Comparison of ENCODE assay signal across 10 cellular contexts in the genomic region with DNA sequence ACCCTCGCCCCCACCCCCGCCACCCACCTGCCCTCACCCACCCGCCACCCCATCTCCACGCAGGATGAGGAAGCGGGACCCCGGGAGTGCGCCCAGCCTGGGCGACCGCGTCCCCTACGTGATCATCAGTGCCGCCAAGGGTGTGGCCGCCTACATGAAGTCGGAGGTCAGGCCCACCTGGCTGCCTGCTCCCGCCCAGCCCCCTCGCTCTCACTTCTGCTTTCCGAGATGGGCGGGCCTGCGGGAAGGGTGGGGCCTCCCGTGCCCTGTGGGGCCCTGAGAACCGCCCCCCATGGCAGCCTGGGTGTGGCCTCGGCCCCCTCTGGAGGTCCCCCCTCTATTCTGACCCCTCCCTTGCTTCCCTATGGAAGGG. TPM values are rescaled to one million over a fixed set of nuclear protein-coding genes. Genes with fewer than 3 reads are reported as not detected.
A peak's percentile ranks its signal among the peaks of the same experiment; 100 is the strongest.
DNase-seq lines count a peak whose midpoint lies in the region; ATAC-seq and TF ChIP-seq lines count a peak whose summit lies in the region.
"Had no signal": no experiment of that assay in that cellular context is flagged by ENCODE, and none has a peak within 500 bp of the region (broad histone marks: within the 10 kb centered on the region; RNA-seq: fewer than 3 reads in every experiment).

No MANE protein-coding gene starts in this region.

- no peak overlapping the region for H3K27ac Mint-ChIP-seq in effector memory CD8-positive, alpha-beta T cell
- H3K27ac Mint-ChIP-seq in activated CD4-positive, alpha-beta memory T cell treated with anti-CD3 and anti-CD28 coated beads for 36 hours: no peak overlapping the region
- H3K27ac Mint-ChIP-seq in HFFc6: no peak overlapping the region

- no peak for TF ChIP-seq CTCF in GM10248 (IDR thresholded peaks at IDR 0.05; ENCODE audit: control extremely low read depth, extremely low read depth, low read depth, missing control alignments)
- no peak for TF ChIP-seq CTCF in HFFc6 (IDR thresholded peaks at IDR 0.05)

- CTCF ChIA-PET in GM10248 (lab: Yijun Ruan, JAX): interaction anchor here (0.7 to 1.9 kb wide), 24 partner anchors 9 to 507 kb away, joined by 3 to 12 read pairs (median 5); a partner anchor contains a TSS
- CTCF ChIA-PET in activated CD4-positive, alpha-beta memory T cell treated with anti-CD3 and anti-CD28 coated beads for 36 hours (lab: Charles Lee): interaction anchor here (0.6 to 2.2 kb wide), 11 partner anchors 11 to 147 kb away, joined by 3 to 26 read pairs (median 4); a partner anchor contains a TSS

- intact Hi-C loops in activated CD4-positive, alpha-beta memory T cell treated with anti-CD3 and anti-CD28 coated beads for 36 hours (cut with micrococcal nuclease): loop anchor here (5.0 kb wide), 1 partner anchor 47 kb away; no protein-coding TSS in a partner anchor

- H3K27me3 Mint-ChIP-seq in effector memory CD8-positive, alpha-beta T cell: peaks cover 24 to 25% of the 10 kb centered on the region in 2 donors
- H3K27me3 Mint-ChIP-seq in activated CD4-positive, alpha-beta memory T cell treated with anti-CD3 and anti-CD28 coated beads for 36 hours: peaks cover 16% of the 10 kb centered on the region
- peaks cover 6% of the 10 kb centered on the region for H3K27me3 Mint-ChIP-seq in HFFc6 (ENCODE audit: insufficient read depth)

- peaks cover 4% of the 10 kb centered on the region for H3K36me3 Mint-ChIP-seq in effector memory CD8-positive, alpha-beta T cell (ENCODE audit: insufficient read depth)
- peaks cover 24% of the 10 kb centered on the region for H3K36me3 Mint-ChIP-seq in activated CD4-positive, alpha-beta memory T cell treated with anti-CD3 and anti-CD28 coated beads for 36 hours
- H3K36me3 Mint-ChIP-seq in HFFc6 (ENCODE audit: low read depth): peaks cover 11% of the 10 kb centered on the region; the same call in 1 of the 2 replicates

- no peak overlapping the region for H3K4me3 Mint-ChIP-seq in effector memory CD8-positive, alpha-beta T cell
- no peak overlapping the region for H3K4me3 Mint-ChIP-seq in activated CD4-positive, alpha-beta memory T cell treated with anti-CD3 and anti-CD28 coated beads for 36 hours
- H3K4me3 Mint-ChIP-seq in HFFc6: no peak overlapping the region

- DNase-seq in GM10248 (ENCODE audit: extremely low spot score) (peak; percentile 96), HFFc6 (no peak), EL (no peak)
- no peak for DNase-seq in effector memory CD8-positive, alpha-beta T cell
- no peak for DNase-seq in activated CD4-positive, alpha-beta memory T cell treated with anti-CD3 and anti-CD28 coated beads for 36 hours
- DNase-seq: brain microvascular endothelial cell, IMR-90 had no signal

- ATAC-seq in GM21423 (IDR thresholded peaks at IDR 0.05; ENCODE audit: unreplicated experiment): peak; percentile 47
- peak; percentile 44 for ATAC-seq in HG03520 (IDR thresholded peaks at IDR 0.05; ENCODE audit: unreplicated experiment)
- peak; percentile 41 for ATAC-seq in effector memory CD8-positive, alpha-beta T cell (replicated peaks)
- no peak for ATAC-seq in GM18520 (IDR thresholded peaks at IDR 0.05; ENCODE audit: unreplicated experiment)

- no peaks in the 10 kb centered on the region for H3K9me3 Mint-ChIP-seq in effector memory CD8-positive, alpha-beta T cell
- no peaks in the 10 kb centered on the region for H3K9me3 Mint-ChIP-seq in activated CD4-positive, alpha-beta memory T cell treated with anti-CD3 and anti-CD28 coated beads for 36 hours
- H3K9me3 Mint-ChIP-seq in HFFc6: no peaks in the 10 kb centered on the region

- H3K4me1 Mint-ChIP-seq in effector memory CD8-positive, alpha-beta T cell (ENCODE audit: low read depth in 2 of 2): peaks cover 6 to 13% of the 10 kb centered on the region in 2 donors
- H3K4me1 Mint-ChIP-seq in activated CD4-positive, alpha-beta memory T cell treated with anti-CD3 and anti-CD28 coated beads for 36 hours (ENCODE audit: low read depth): peaks cover 5% of the 10 kb centered on the region
- H3K4me1 Mint-ChIP-seq in HFFc6 (ENCODE audit: low read depth): peaks cover 6% of the 10 kb centered on the region

- POLR2A ChIA-PET in GM10248 (lab: Yijun Ruan, JAX): interaction anchor here (0.7 kb wide), 1 partner anchor 13 kb away, joined by 4 read pairs; no protein-coding TSS in a partner anchor
- POLR2A ChIA-PET in activated CD4-positive, alpha-beta memory T cell treated with anti-CD3 and anti-CD28 coated beads for 36 hours (lab: Charles Lee): interaction anchor here (0.7 to 1.2 kb wide), 2 partner anchors 53 to 59 kb away, joined by 3 read pairs; no protein-coding TSS in a partner anchor

RNA-seq across cellular contexts. Expression of a gene that starts 3.1 kb away (rescaled TPM):
- under 1 TPM; 0.45 to 0.80 TPM for total RNA-seq in activated CD4-positive, alpha-beta memory T cell treated with anti-CD3 and anti-CD28 coated beads for 36 hours
- not detected for total RNA-seq in HFFc6 (2021; fragmentation: NEBNext Ultra II Directional; extraction: Animal tissue kit (Norgen Biotek cat#: 25700))
- total RNA-seq: IMR-90 had no signal

RNA-seq across cellular contexts. Expression of a gene that starts 17.0 kb away (rescaled TPM):
- under 1 TPM; 0.38 to 0.94 TPM for total RNA-seq in activated CD4-positive, alpha-beta memory T cell treated with anti-CD3 and anti-CD28 coated beads for 36 hours
- not detected for total RNA-seq in HFFc6 (2021; fragmentation: NEBNext Ultra II Directional; extraction: Animal tissue kit (Norgen Biotek cat#: 25700))
- total RNA-seq: IMR-90 had no signal

RNA-seq across cellular contexts. Expression of a gene that starts 31.5 kb away (rescaled TPM):
- total RNA-seq in activated CD4-positive, alpha-beta memory T cell treated with anti-CD3 and anti-CD28 coated beads for 36 hours: 100 to 1,000 TPM; 190 to 191 TPM
- total RNA-seq in HFFc6 (2021; fragmentation: NEBNext Ultra II Directional; extraction: Animal tissue kit (Norgen Biotek cat#: 25700)): 10 to 100 TPM; 21.7 to 37.8 (median 33.7) TPM

RNA-seq across cellular contexts. Expression of a gene that starts 39.4 kb away (rescaled TPM):
- total RNA-seq in activated CD4-positive, alpha-beta memory T cell treated with anti-CD3 and anti-CD28 coated beads for 36 hours: 10 to 100 TPM; 73.9 to 75.6 TPM
- total RNA-seq in HFFc6 (2021; fragmentation: NEBNext Ultra II Directional; extraction: Animal tissue kit (Norgen Biotek cat#: 25700)): 10 to 100 TPM; 66.6 to 76.0 (median 70.1) TPM

RNA-seq across cellular contexts. Expression of a gene that starts 50.2 kb away (rescaled TPM):
- 10 to 100 TPM; 88.8 to 99.8 TPM for total RNA-seq in activated CD4-positive, alpha-beta memory T cell treated with anti-CD3 and anti-CD28 coated beads for 36 hours
- total RNA-seq in HFFc6 (2021; fragmentation: NEBNext Ultra II Directional; extraction: Animal tissue kit (Norgen Biotek cat#: 25700)): under 1 TPM in 4 of 6 experiments, not detected in 2; 0.12 to 0.66 (median 0.41) TPM
- total RNA-seq: IMR-90 had no signal

Comparison
In these comparisons a context has a peak if more than half of its experiments do, and no peak if none do; other contexts are left out.
1. RNA of a gene that starts 31.5 kb away (total RNA-seq): 190 to 191 TPM in activated CD4-positive, alpha-beta memory T cell treated with anti-CD3 and anti-CD28 coated beads for 36 hours; 21.7 to 37.8 TPM in HFFc6; every median in the first group is over 4 times any median in the second.